1 cellular context compared by ENCODE assay signal in the genomic region with DNA sequence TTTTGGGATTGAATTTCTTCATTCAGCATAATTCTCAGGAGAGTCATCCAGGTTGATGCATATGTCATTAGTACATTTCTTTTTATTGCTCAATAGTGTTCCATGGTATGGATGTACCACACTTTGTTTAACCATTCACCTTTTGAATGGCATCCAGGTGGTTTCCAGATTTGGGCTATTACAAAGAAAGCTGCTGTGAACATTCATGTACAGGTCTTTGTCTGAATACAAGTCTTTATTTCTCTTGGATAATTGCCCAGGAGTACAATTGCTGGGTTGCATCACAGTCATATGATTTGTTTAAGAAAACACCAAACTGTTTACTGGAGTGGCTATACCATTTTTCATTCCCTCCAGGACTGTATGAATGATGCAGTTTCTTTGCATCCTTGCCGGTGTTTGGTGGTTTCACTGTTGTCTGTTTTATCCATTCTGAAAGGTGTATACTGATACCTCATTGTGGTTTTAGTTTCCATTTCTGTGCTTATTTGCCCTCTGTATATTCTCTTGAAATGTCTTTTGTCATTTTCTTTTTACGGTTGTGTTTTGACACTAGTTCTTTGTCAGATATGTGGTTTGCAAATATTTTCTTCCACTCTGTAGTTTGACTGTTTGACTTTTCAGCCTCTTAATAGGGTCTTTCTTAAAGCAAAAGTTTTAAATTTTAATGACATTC.
TF ChIP-seq lines count a peak whose summit lies in the region.

No MANE protein-coding gene starts in this region.

TF ChIP-seq in WTC11, 78 proteins besides CTCF, POLR2A, EP300 and RAD21 (continued from another document):
- TF ChIP-seq, protein P1, sequence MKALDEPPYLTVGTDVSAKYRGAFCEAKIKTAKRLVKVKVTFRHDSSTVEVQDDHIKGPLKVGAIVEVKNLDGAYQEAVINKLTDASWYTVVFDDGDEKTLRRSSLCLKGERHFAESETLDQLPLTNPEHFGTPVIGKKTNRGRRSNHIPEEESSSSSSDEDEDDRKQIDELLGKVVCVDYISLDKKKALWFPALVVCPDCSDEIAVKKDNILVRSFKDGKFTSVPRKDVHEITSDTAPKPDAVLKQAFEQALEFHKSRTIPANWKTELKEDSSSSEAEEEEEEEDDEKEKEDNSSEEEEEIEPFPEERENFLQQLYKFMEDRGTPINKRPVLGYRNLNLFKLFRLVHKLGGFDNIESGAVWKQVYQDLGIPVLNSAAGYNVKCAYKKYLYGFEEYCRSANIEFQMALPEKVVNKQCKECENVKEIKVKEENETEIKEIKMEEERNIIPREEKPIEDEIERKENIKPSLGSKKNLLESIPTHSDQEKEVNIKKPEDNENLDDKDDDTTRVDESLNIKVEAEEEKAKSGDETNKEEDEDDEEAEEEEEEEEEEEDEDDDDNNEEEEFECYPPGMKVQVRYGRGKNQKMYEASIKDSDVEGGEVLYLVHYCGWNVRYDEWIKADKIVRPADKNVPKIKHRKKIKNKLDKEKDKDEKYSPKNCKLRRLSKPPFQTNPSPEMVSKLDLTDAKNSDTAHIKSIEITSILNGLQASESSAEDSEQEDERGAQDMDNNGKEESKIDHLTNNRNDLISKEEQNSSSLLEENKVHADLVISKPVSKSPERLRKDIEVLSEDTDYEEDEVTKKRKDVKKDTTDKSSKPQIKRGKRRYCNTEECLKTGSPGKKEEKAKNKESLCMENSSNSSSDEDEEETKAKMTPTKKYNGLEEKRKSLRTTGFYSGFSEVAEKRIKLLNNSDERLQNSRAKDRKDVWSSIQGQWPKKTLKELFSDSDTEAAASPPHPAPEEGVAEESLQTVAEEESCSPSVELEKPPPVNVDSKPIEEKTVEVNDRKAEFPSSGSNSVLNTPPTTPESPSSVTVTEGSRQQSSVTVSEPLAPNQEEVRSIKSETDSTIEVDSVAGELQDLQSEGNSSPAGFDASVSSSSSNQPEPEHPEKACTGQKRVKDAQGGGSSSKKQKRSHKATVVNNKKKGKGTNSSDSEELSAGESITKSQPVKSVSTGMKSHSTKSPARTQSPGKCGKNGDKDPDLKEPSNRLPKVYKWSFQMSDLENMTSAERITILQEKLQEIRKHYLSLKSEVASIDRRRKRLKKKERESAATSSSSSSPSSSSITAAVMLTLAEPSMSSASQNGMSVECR (CRISPR knock-in tag; IDR thresholded peaks at IDR 0.05; ENCODE audit: borderline replicate concordance): no peak
- TF ChIP-seq ZNF263 (CRISPR knock-in tag; IDR thresholded peaks at IDR 0.05; ENCODE audit: low read depth) (no peak), ZBTB21 (CRISPR knock-in tag; IDR thresholded peaks at IDR 0.05; ENCODE audit: borderline replicate concordance) (no peak), RELA (CRISPR knock-in tag; IDR thresholded peaks at IDR 0.05; ENCODE audit: borderline replicate concordance) (no peak), JUN (CRISPR knock-in tag; IDR thresholded peaks at IDR 0.05) (no peak), NR3C1 (CRISPR knock-in tag; conservative IDR thresholded peaks at IDR 0.05; ENCODE audit: low read depth) (no peak), EMX1 (CRISPR knock-in tag; IDR thresholded peaks at IDR 0.05) (no peak)
- TF ChIP-seq, protein P2, sequence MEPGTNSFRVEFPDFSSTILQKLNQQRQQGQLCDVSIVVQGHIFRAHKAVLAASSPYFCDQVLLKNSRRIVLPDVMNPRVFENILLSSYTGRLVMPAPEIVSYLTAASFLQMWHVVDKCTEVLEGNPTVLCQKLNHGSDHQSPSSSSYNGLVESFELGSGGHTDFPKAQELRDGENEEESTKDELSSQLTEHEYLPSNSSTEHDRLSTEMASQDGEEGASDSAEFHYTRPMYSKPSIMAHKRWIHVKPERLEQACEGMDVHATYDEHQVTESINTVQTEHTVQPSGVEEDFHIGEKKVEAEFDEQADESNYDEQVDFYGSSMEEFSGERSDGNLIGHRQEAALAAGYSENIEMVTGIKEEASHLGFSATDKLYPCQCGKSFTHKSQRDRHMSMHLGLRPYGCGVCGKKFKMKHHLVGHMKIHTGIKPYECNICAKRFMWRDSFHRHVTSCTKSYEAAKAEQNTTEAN (CRISPR knock-in tag; IDR thresholded peaks at IDR 0.05): no peak
- TF ChIP-seq, protein P3, sequence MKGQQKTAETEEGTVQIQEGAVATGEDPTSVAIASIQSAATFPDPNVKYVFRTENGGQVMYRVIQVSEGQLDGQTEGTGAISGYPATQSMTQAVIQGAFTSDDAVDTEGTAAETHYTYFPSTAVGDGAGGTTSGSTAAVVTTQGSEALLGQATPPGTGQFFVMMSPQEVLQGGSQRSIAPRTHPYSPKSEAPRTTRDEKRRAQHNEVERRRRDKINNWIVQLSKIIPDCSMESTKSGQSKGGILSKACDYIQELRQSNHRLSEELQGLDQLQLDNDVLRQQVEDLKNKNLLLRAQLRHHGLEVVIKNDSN (CRISPR knock-in tag; IDR thresholded peaks at IDR 0.05): no peak
- TF ChIP-seq, protein P4, sequence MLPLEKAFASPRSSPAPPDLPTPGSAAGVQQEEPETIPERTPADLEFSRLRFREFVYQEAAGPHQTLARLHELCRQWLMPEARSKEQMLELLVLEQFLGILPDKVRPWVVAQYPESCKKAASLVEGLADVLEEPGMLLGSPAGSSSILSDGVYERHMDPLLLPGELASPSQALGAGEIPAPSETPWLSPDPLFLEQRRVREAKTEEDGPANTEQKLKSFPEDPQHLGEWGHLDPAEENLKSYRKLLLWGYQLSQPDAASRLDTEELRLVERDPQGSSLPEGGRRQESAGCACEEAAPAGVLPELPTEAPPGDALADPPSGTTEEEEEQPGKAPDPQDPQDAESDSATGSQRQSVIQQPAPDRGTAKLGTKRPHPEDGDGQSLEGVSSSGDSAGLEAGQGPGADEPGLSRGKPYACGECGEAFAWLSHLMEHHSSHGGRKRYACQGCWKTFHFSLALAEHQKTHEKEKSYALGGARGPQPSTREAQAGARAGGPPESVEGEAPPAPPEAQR (CRISPR knock-in tag; IDR thresholded peaks at IDR 0.05): no peak
TF ChIP-seq in WTC11: peak in this region for 0.
